8 cellular contexts compared by ENCODE assay signal in genomic region chr17:57875109-57876022, GRCh38. TPM values are rescaled to one million over a fixed set of nuclear protein-coding genes. Genes with fewer than 3 reads are reported as not detected.
DNase-seq lines count a peak whose midpoint lies in the region; ATAC-seq, FAIRE-seq and TF ChIP-seq lines count a peak whose summit lies in the region.

No MANE protein-coding gene starts in this region.

- peaks cover 0 to 14% of the 10 kb centered on the region in 2 donors for H3K36me3 ChIP-seq in gastrocnemius medialis

- H3K4me1 ChIP-seq in gastrocnemius medialis, result peaks cover 56 to 68% of the 10 kb centered on the region in 2 donors

- no peaks in the 10 kb centered on the region for H3K9me3 ChIP-seq in gastrocnemius medialis

- peak; percentile 33 for TF ChIP-seq CTCF in D721Med (IDR thresholded peaks at IDR 0.05; ENCODE audit: insufficient read depth, missing control alignments)
- peak; percentile 60 for TF ChIP-seq CTCF in astrocyte of the spinal cord (IDR thresholded peaks at IDR 0.05; ENCODE audit: low read depth, low read length)
- TF ChIP-seq CTCF in gastrocnemius medialis (IDR thresholded peaks at IDR 0.05 in 4 of 5, conservative IDR thresholded peaks at IDR 0.05 in 1 of 5), result peak in 3 of 5 experiments; percentile 23 to 31 (median 29)

- peak; percentile 40 to 47 for ATAC-seq in gastrocnemius medialis

- no peaks in the 10 kb centered on the region for H3K27me3 ChIP-seq in gastrocnemius medialis

- peak overlapping the region; percentile 72 to 84 (median 76) for H3K27ac ChIP-seq in gastrocnemius medialis

- no peak for TF ChIP-seq POLR2A in gastrocnemius medialis (IDR thresholded peaks at IDR 0.05)

- in situ Hi-C loops in astrocyte of the spinal cord (cut with HindIII; ENCODE audit: low sequenced_read_pairs) (no loop called here), gastrocnemius medialis (cut with MboI; ENCODE audit: low sequenced_read_pairs in 4 of 4) (no loop called here)

- intact Hi-C loops in gastrocnemius medialis (cut with DNase I; ENCODE audit: low total_unique reads), result no loop called here

- DNase-seq in D721Med (ENCODE audit: insufficient read length, low spot score) (no peak), MV-4-11 (lab: John Stamatoyannopoulos, UW) (peak; percentile 90), astrocyte of the spinal cord (ENCODE audit: low read depth, low spot score) (peak; percentile 98), hypothalamus (lab: John Stamatoyannopoulos, UW) (peak in 46 of 51 donors; percentile 17 to 89 (median 72)), gastrocnemius medialis (peak in 1 of 2 donors; percentile 66), NCI-H2081 (lab: John Stamatoyannopoulos, UW) (no peak), SHP77 treated with DMSO at 0.1 percent for 48 hours (lab: John Stamatoyannopoulos, UW) (no peak)
- DNase-seq in activated naive CD4-positive, alpha-beta T cell treated with Interleukin-2 at 50 U/mL for 16 hours, result no peak

- H3K4me3 ChIP-seq in astrocyte of the spinal cord (ENCODE audit: low read depth, low read length), result no peak overlapping the region
- peak overlapping the region in 3 of 4 donors; percentile 19 to 41 (median 37) for H3K4me3 ChIP-seq in gastrocnemius medialis

- no peak for FAIRE-seq in D721Med (lab: Jason Lieb, UNC)

RNA-seq across cellular contexts. Expression of gene MRPS23, which starts 25.5 kb away (rescaled TPM):
- total RNA-seq in gastrocnemius medialis, result 10 to 100 TPM; 24.3 to 47.2 (median 35.5) TPM

Comparison
In these comparisons a context has a peak if more than half of its experiments do, and no peak if none do; other contexts are left out.
1. DNase-seq: peak in MV-4-11 (single experiment), astrocyte of the spinal cord (single experiment) and hypothalamus (46 of 51); none in D721Med (single experiment), activated naive CD4-positive, alpha-beta T cell treated with Interleukin-2 at 50 U/mL for 16 hours (single experiment), NCI-H2081 (0 of 2) and SHP77 treated with DMSO at 0.1 percent for 48 hours (single experiment).
2. Peak in every context shown above with its lines, with median percentiles within 50 percentile points of each other: CTCF ChIP-seq.